Comparison of ENCODE assay signal across 9 cellular contexts in the genomic region with DNA sequence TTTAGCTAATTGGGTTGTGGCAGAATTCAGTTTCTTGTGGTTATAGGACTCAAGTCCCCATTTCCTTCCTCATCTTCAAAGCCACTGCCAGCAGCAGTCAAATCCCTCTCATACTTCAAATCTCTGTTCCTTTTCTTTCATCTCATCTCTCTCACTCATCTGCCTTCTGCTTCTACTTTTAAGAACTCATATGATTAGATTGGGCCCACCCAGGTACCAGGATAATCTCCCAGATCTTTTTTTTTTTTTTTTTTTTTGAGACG. TPM values are rescaled to one million over a fixed set of nuclear protein-coding genes. Genes with fewer than 3 reads are reported as not detected.
DNase-seq lines count a peak whose midpoint lies in the region; ATAC-seq and TF ChIP-seq lines count a peak whose summit lies in the region.
"Had no signal": no experiment of that assay in that cellular context is flagged by ENCODE, and none has a peak within 500 bp of the region (broad histone marks: within the 10 kb centered on the region; RNA-seq: fewer than 3 reads in every experiment).

No MANE protein-coding gene starts in this region.

- no peak overlapping the region for H2AFZ ChIP-seq in mammary epithelial cell (ENCODE audit: low read depth, low read length)

- no peaks in the 10 kb centered on the region for H4K20me1 ChIP-seq in mammary epithelial cell (ENCODE audit: insufficient read depth, low read length)

- H3K36me3 ChIP-seq in mammary epithelial cell (ENCODE audit: insufficient read depth, low read length): no peaks in the 10 kb centered on the region
- H3K36me3 ChIP-seq: lower lobe of right lung had no signal

- no peak overlapping the region for H3K27ac ChIP-seq in mammary epithelial cell (ENCODE audit: insufficient read depth, low read depth, low read length)

- CTCF ChIA-PET in mammary epithelial cell (lab: Charles Lee; ENCODE audit: low non-redundant PET): no interaction called here

- peak overlapping the region; percentile 7 for H3K4me3 Mint-ChIP-seq in activated naive CD8-positive, alpha-beta T cell treated with anti-CD3 and anti-CD28 coated beads, Interleukin-2, amount 50 U/mL, for 24 hours

- 100% methylated on average over 1 of the region's 1 CpG for WGBS in mammary epithelial cell (ENCODE audit: low coverage, missing lambda C conversion rate)

- no peak overlapping the region for H3K4me3 ChIP-seq in mammary epithelial cell (replicated peaks in 1 of 3; ENCODE audit: insufficient read depth in 1 of 3, low read depth in 2 of 3, low read length in 3 of 3)
- H3K4me3 ChIP-seq: lower lobe of right lung had no signal

- H3K4me2 ChIP-seq in mammary epithelial cell (ENCODE audit: insufficient read depth, low read depth, low read length): no peak overlapping the region

- no peaks in the 10 kb centered on the region for H3K79me2 ChIP-seq in mammary epithelial cell (ENCODE audit: insufficient read depth, low read length)

- H3K4me1 ChIP-seq in mammary epithelial cell (ENCODE audit: insufficient read depth, low read length): no peaks in the 10 kb centered on the region
- H3K4me1 ChIP-seq: lower lobe of right lung had no signal

- peaks cover 54% of the 10 kb centered on the region for H3K4me1 Mint-ChIP-seq in activated naive CD8-positive, alpha-beta T cell treated with anti-CD3 and anti-CD28 coated beads, Interleukin-2, amount 50 U/mL, for 24 hours

- dilution Hi-C loops in mammary epithelial cell (cut with HindIII; ENCODE audit: low sequenced_read_pairs): no loop called here

- peaks cover 6% of the 10 kb centered on the region for H3K9me3 Mint-ChIP-seq in activated naive CD8-positive, alpha-beta T cell treated with anti-CD3 and anti-CD28 coated beads, Interleukin-2, amount 50 U/mL, for 24 hours

- H3K36me3 Mint-ChIP-seq in activated naive CD8-positive, alpha-beta T cell treated with anti-CD3 and anti-CD28 coated beads, Interleukin-2, amount 50 U/mL, for 24 hours (ENCODE audit: low read depth): no peaks in the 10 kb centered on the region

- H3K9me3 ChIP-seq in mammary epithelial cell (replicated peaks; ENCODE audit: insufficient read depth, low read length): no peaks in the 10 kb centered on the region
- H3K9me3 ChIP-seq: lower lobe of right lung had no signal

- BruUV-seq in mammary epithelial cell (replicated peaks; lab: Mats Ljungman, UMichigan): no TSS peak

- peak overlapping the region; percentile 43 for H3K27ac Mint-ChIP-seq in activated naive CD8-positive, alpha-beta T cell treated with anti-CD3 and anti-CD28 coated beads, Interleukin-2, amount 50 U/mL, for 24 hours

- intact Hi-C loops in mammary epithelial cell (cut with micrococcal nuclease): no loop called here

- in situ Hi-C loops in mammary epithelial cell (cut with MboI; ENCODE audit: low sequenced_read_pairs in 2 of 2): no loop called here

- ATAC-seq in GM18498 (IDR thresholded peaks at IDR 0.05; ENCODE audit: unreplicated experiment) (peak; percentile 37), GM21526 (IDR thresholded peaks at IDR 0.05; ENCODE audit: low FRiP score, unreplicated experiment) (peak; percentile 50), HG03571 (IDR thresholded peaks at IDR 0.05; ENCODE audit: unreplicated experiment) (peak; percentile 37), HG02571 (IDR thresholded peaks at IDR 0.05; ENCODE audit: unreplicated experiment) (no peak)
- ATAC-seq in activated naive CD8-positive, alpha-beta T cell treated with anti-CD3 and anti-CD28 coated beads, Interleukin-2, amount 50 U/mL, for 24 hours: no peak

- H3K27me3 ChIP-seq in mammary epithelial cell (ENCODE audit: insufficient read depth, low read length): no peaks in the 10 kb centered on the region

- no peak for TF ChIP-seq CTCF in mammary epithelial cell (conservative IDR thresholded peaks at IDR 0.05 in 1 of 2, IDR thresholded peaks at IDR 0.05 in 1 of 2; ENCODE audit: extremely low read depth in 1 of 2, insufficient read depth in 1 of 2, low read depth in 1 of 2, low read length in 2 of 2)

- no peak overlapping the region for H3K9ac ChIP-seq in mammary epithelial cell (ENCODE audit: insufficient read depth, low read length)

- no peaks in the 10 kb centered on the region for H3K27me3 Mint-ChIP-seq in activated naive CD8-positive, alpha-beta T cell treated with anti-CD3 and anti-CD28 coated beads, Interleukin-2, amount 50 U/mL, for 24 hours

- DNase-seq in activated naive CD8-positive, alpha-beta T cell treated with anti-CD3 and anti-CD28 coated beads, Interleukin-2, amount 50 U/mL, for 24 hours: no peak
- no peak for DNase-seq in SHP77 treated with DMSO at 0.1 percent for 48 hours (lab: John Stamatoyannopoulos, UW)
- DNase-seq in mammary epithelial cell: no peak
- no peak for DNase-seq in NCI-H146 treated with DMSO at 0.1 percent for 48 hours (lab: John Stamatoyannopoulos, UW; ENCODE audit: unreplicated experiment)
- DNase-seq: lower lobe of right lung had no signal

RNA-seq across cellular contexts. Expression of gene REEP5, which starts 8.0 kb away (rescaled TPM):
- total RNA-seq in mammary epithelial cell: 100 to 1,000 TPM in 1 of 2 donors, 10 to 100 TPM in 1; 60.7 to 102 TPM
- 154 TPM for polyA plus RNA-seq in mammary epithelial cell
- 330 TPM for polyA minus RNA-seq in mammary epithelial cell

RNA-seq across cellular contexts. Expression of gene DCP2, which starts 46.6 kb away (rescaled TPM):
- 10 to 100 TPM; 28.3 to 31.7 TPM for total RNA-seq in mammary epithelial cell
- 9.0 TPM for polyA plus RNA-seq in mammary epithelial cell
- polyA minus RNA-seq in mammary epithelial cell: 10.7 TPM

Comparison
In these comparisons a context has a peak if more than half of its experiments do, and no peak if none do; other contexts are left out.
1. ATAC-seq: peak in GM18498 (single experiment), GM21526 (single experiment) and HG03571 (single experiment); none in activated naive CD8-positive, alpha-beta T cell treated with anti-CD3 and anti-CD28 coated beads, Interleukin-2, amount 50 U/mL, for 24 hours (single experiment) and HG02571 (single experiment).